In the genomic region with DNA sequence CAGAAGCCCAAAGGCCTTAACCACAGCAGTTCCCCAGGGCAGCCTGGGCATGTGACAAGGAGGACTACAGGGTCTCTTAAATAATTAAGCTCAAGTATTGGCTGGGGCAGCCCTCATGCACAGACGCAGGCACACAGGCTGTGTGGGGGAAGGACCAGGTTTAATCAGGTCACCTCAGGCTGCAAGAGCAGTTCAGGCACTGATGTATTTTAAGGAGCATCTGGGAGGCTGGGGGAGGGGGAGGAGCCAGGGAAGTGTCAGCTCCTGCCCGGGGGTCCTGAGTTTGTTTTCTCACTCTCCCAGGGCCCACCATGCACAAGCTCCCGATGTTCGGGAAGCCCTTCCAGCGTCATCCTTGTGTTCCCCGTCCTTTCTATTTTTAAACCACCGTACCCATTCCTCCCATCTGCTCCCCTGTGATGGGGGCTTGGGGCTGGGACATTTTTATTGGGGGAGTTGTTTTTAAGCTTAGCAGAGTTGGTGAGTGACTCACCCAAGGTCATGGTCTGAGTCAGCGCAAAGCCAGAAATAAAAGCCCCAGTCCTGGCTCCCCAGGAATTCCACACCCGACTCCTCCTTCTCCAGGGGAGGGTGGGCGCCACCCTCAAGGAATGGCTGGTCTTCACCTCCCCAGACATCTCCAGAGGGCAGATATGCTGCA, we compare ENCODE assay signal across 5 cellular contexts. TPM values are rescaled to one million over a fixed set of nuclear protein-coding genes. Genes with fewer than 3 reads are reported as not detected.
DNase-seq lines count a peak whose midpoint lies in the region; TF ChIP-seq lines count a peak whose summit lies in the region.

No MANE protein-coding gene starts in this region.

- H3K9me3 ChIP-seq in uterus = no peaks in the 10 kb centered on the region

- peak; percentile 92 for DNase-seq in NCI-H82 (lab: John Stamatoyannopoulos, UW)
- DNase-seq in fibroblast of villous mesenchyme (ENCODE audit: low read depth) = peak; percentile 93
- DNase-seq in uterus = peak; percentile 74 to 88
- DNase-seq in activated effector memory CD4-positive, alpha-beta T cell treated with anti-CD3 and anti-CD28 coated beads, Interleukin-2, amount 50 U/mL, for 16 hours = no peak
- no peak for DNase-seq in NCI-H128 (lab: John Stamatoyannopoulos, UW; ENCODE audit: unreplicated experiment)

- peaks cover 0 to 16% of the 10 kb centered on the region in 2 donors for H3K4me1 ChIP-seq in uterus

- intact Hi-C loops in uterus (cut with DNase I; ENCODE audit: low total_unique reads) = no loop called here

- no peaks in the 10 kb centered on the region for H3K27me3 ChIP-seq in uterus

- H3K4me3 ChIP-seq in fibroblast of villous mesenchyme (ENCODE audit: low read depth, low read length) = peak overlapping the region; percentile 23
- H3K4me3 ChIP-seq in uterus = peak overlapping the region; percentile 60

- H3K27ac ChIP-seq in uterus = peak overlapping the region; percentile 96 to 99

- peak; percentile 28 to 32 for TF ChIP-seq POLR2A in uterus (IDR thresholded peaks at IDR 0.05)

- no peak for TF ChIP-seq CTCF in fibroblast of villous mesenchyme (IDR thresholded peaks at IDR 0.05; ENCODE audit: insufficient read depth, low read depth, low read length)
- TF ChIP-seq CTCF in uterus (IDR thresholded peaks at IDR 0.05) = no peak

- H3K36me3 ChIP-seq in uterus = no peaks in the 10 kb centered on the region

RNA-seq across cellular contexts. Expression of a gene that starts 2.4 kb away (rescaled TPM):
- 1.9 and 2.2 TPM in 2 replicates for total RNA-seq in fibroblast of villous mesenchyme
- total RNA-seq in uterus = 10 to 100 TPM in 2 of 4 donors, 1 to 10 TPM in 2; 2.4 to 83.0 (median 19.6) TPM

RNA-seq across cellular contexts. Expression of a gene that starts 18.9 kb away (rescaled TPM):
- 24.8 and 28.1 TPM in 2 replicates for total RNA-seq in fibroblast of villous mesenchyme
- total RNA-seq in uterus = 10 to 100 TPM in 2 of 4 donors, 1 to 10 TPM in 2; 3.2 to 41.9 (median 16.6) TPM

RNA-seq across cellular contexts. Expression of a gene that starts 26.5 kb away (rescaled TPM):
- total RNA-seq in fibroblast of villous mesenchyme (13.8 and 21.6 TPM in 2 replicates), uterus (10 to 100 TPM; 21.0 to 76.5 (median 34.6) TPM)

RNA-seq across cellular contexts. Expression of a gene that starts 57.7 kb away (rescaled TPM):
- total RNA-seq in fibroblast of villous mesenchyme (23.5 and 27.6 TPM in 2 replicates), uterus (10 to 100 TPM in 2 of 4 donors, 1 to 10 TPM in 2; 6.4 to 34.2 (median 9.6) TPM)

RNA-seq across cellular contexts. Expression of a gene that starts 57.9 kb away (rescaled TPM):
- total RNA-seq in fibroblast of villous mesenchyme (302 and 350 TPM in 2 replicates), uterus (100 to 1,000 TPM in 3 of 4 donors, 10 to 100 TPM in 1; 89.1 to 303 (median 157) TPM)

Comparison
In these comparisons a context has a peak if more than half of its experiments do, and no peak if none do; other contexts are left out.
1. DNase-seq: peak in NCI-H82 (single experiment), fibroblast of villous mesenchyme (single experiment) and uterus (2 of 2); none in activated effector memory CD4-positive, alpha-beta T cell treated with anti-CD3 and anti-CD28 coated beads, Interleukin-2, amount 50 U/mL, for 16 hours (single experiment) and NCI-H128 (single experiment).